Comparison of ENCODE assay signal across 12 cellular contexts in the genomic region with DNA sequence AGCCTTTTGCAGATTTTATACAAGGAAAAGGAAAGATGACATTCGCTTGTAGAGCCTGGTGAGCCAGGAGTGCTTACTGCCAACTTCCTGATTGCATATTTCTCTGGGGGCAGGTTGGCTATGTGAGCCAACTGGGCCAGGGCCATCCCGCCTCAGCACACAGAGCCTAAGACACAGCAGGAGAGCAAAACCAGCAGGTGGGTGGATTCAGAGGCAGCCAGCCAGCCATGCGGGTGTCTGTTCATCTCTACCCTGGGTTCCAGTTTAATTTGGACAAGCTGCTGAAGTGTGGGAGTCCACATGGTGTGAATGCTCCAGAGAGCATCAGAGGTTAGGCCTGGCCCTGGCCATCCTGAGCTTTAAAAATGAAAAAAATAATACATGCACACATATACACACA.
DNase-seq lines count a peak whose midpoint lies in the region; ATAC-seq, FAIRE-seq and TF ChIP-seq lines count a peak whose summit lies in the region.
"Had no signal": no experiment of that assay in that cellular context is flagged by ENCODE, and none has a peak within 500 bp of the region (broad histone marks: within the 10 kb centered on the region; RNA-seq: fewer than 3 reads in every experiment).

No MANE protein-coding gene starts in this region.

- intact Hi-C loops in right cardiac atrium (cut with DNase I): no loop called here
- intact Hi-C loops in sciatic nerve (cut with DNase I): no loop called here

- WGBS in right cardiac atrium: 50% methylated on average over 3 of the region's 3 CpGs

- H3K27ac Mint-ChIP-seq in astrocyte (ENCODE audit: unreplicated experiment): no peak overlapping the region
- H3K27ac Mint-ChIP-seq: activated T-cell treated with anti-CD3 and anti-CD28 coated beads, Interleukin-2, amount 50 U/mL, for 72 hours had no signal

- no peaks in the 10 kb centered on the region for H3K36me3 ChIP-seq in astrocyte (ENCODE audit: insufficient read depth, low read length)

- peak; percentile 41 for DNase-seq in NCI-H146 treated with DMSO at 0.1 percent for 48 hours (lab: John Stamatoyannopoulos, UW; ENCODE audit: unreplicated experiment)
- DNase-seq in astrocyte (ENCODE audit: low read depth): peak; percentile 37
- peak; percentile 38 to 79 (median 66) for DNase-seq in right cardiac atrium
- DNase-seq in sciatic nerve (ENCODE audit: low spot score): no peak
- no peak for DNase-seq in DMS114 treated with DMSO at 0.1 percent for 48 hours (lab: John Stamatoyannopoulos, UW; ENCODE audit: unreplicated experiment)
- DNase-seq in SKM-1 treated with dmso at 0.1 percent for 144 hours (lab: John Stamatoyannopoulos, UW; ENCODE audit: unreplicated experiment): no peak
- no peak for DNase-seq in activated naive CD4-positive, alpha-beta T cell treated with Interleukin-2 at 50 U/mL for 16 hours
- DNase-seq: activated CD4-positive, alpha-beta T cell treated with anti-CD3 and anti-CD28 coated beads for 1 hour; activated T-cell treated with anti-CD3 and anti-CD28 coated beads, Interleukin-2, amount 50 U/mL, for 72 hours; erythroblast; stimulated activated naive CD8-positive, alpha-beta T cell treated with anti-CD3 and anti-CD28 coated beads, Interleukin-15, Interleukin-2, amounts not matched to agents 100 U/mL and 50 U/mL, for 24 hours had no signal

- H3K27me3 ChIP-seq in astrocyte (ENCODE audit: insufficient read depth, low read length) (no peaks in the 10 kb centered on the region), right cardiac atrium (ENCODE audit: control insufficient read depth, insufficient read depth) (no peaks in the 10 kb centered on the region)

- H3K9me3 ChIP-seq in astrocyte (ENCODE audit: insufficient read depth, low read depth, low read length) (no peaks in the 10 kb centered on the region), right cardiac atrium (ENCODE audit: control insufficient read depth, low read length) (no peaks in the 10 kb centered on the region)

- ATAC-seq in right cardiac atrium (peak; percentile 76 to 87), sciatic nerve (peak; percentile 78), GM21390 (IDR thresholded peaks at IDR 0.05; ENCODE audit: unreplicated experiment) (no peak)
- ATAC-seq: activated T-cell treated with anti-CD3 and anti-CD28 coated beads, Interleukin-2, amount 50 U/mL, for 72 hours; stimulated activated naive CD8-positive, alpha-beta T cell treated with anti-CD3 and anti-CD28 coated beads, Interleukin-15, Interleukin-2, amounts not matched to agents 100 U/mL and 50 U/mL, for 24 hours had no signal

- no peak for TF ChIP-seq CTCF in astrocyte (IDR thresholded peaks at IDR 0.05; ENCODE audit: insufficient read depth, low read depth, low read length)

- no peak overlapping the region for H2AFZ ChIP-seq in astrocyte (ENCODE audit: low read depth, low read length)

- H3K4me3 ChIP-seq in astrocyte (ENCODE audit: insufficient read depth, low read depth, low read length) (no peak overlapping the region), right cardiac atrium (ENCODE audit: low read length) (no peak overlapping the region)

- H3K4me3 Mint-ChIP-seq in astrocyte (ENCODE audit: unreplicated experiment): no peak overlapping the region
- H3K4me3 Mint-ChIP-seq: activated T-cell treated with anti-CD3 and anti-CD28 coated beads, Interleukin-2, amount 50 U/mL, for 72 hours had no signal

- peaks cover 10% of the 10 kb centered on the region for H3K4me1 Mint-ChIP-seq in astrocyte (ENCODE audit: low read depth, unreplicated experiment)

- no peaks in the 10 kb centered on the region for H3K9me3 Mint-ChIP-seq in astrocyte (ENCODE audit: unreplicated experiment)
- H3K9me3 Mint-ChIP-seq: activated T-cell treated with anti-CD3 and anti-CD28 coated beads, Interleukin-2, amount 50 U/mL, for 72 hours had no signal

- no peaks in the 10 kb centered on the region for H3K27me3 Mint-ChIP-seq in astrocyte (ENCODE audit: low read depth, unreplicated experiment)

- H3K4me1 ChIP-seq in astrocyte (ENCODE audit: insufficient read depth, low read length) (peaks cover 6% of the 10 kb centered on the region), right cardiac atrium (ENCODE audit: control insufficient read depth, insufficient read depth, low read length) (no peaks in the 10 kb centered on the region)

- no peaks in the 10 kb centered on the region for H3K79me2 ChIP-seq in astrocyte (ENCODE audit: insufficient read depth, low read length)

- no peak overlapping the region for H3K9ac ChIP-seq in astrocyte (ENCODE audit: low read length)

- no peak for FAIRE-seq in astrocyte (lab: Jason Lieb, UNC)

- H3K4me2 ChIP-seq in astrocyte (ENCODE audit: low read length): no peak overlapping the region

- H3K36me3 Mint-ChIP-seq in astrocyte (ENCODE audit: low read depth, unreplicated experiment): peaks cover 2% of the 10 kb centered on the region

- H3K27ac ChIP-seq in astrocyte (ENCODE audit: low read depth, low read length) (no peak overlapping the region), right cardiac atrium (ENCODE audit: low read length) (no peak overlapping the region)

- H4K20me1 ChIP-seq in astrocyte (ENCODE audit: insufficient read depth, low read length): no peaks in the 10 kb centered on the region

Comparison
In these comparisons a context has a peak if more than half of its experiments do, and no peak if none do; other contexts are left out.
1. DNase-seq: peak in NCI-H146 treated with DMSO at 0.1 percent for 48 hours (single experiment), astrocyte (single experiment) and right cardiac atrium (3 of 3); none in sciatic nerve (single experiment), DMS114 treated with DMSO at 0.1 percent for 48 hours (single experiment), SKM-1 treated with dmso at 0.1 percent for 144 hours (single experiment) and activated naive CD4-positive, alpha-beta T cell treated with Interleukin-2 at 50 U/mL for 16 hours (single experiment).